18 cellular contexts compared by ENCODE assay signal in genomic region chr13:97506511-97506910, GRCh38.
DNase-seq lines count a peak whose midpoint lies in the region; ATAC-seq and TF ChIP-seq lines count a peak whose summit lies in the region.
"Had no signal": no experiment of that assay in that cellular context is flagged by ENCODE, and none has a peak within 500 bp of the region (broad histone marks: within the 10 kb centered on the region; RNA-seq: fewer than 3 reads in every experiment).

No MANE protein-coding gene starts in this region.

- H3K27me3 ChIP-seq in upper lobe of left lung (no peaks in the 10 kb centered on the region), gastroesophageal sphincter (no peaks in the 10 kb centered on the region)
- H3K27me3 ChIP-seq: BLaER1 treated with 17β-estradiol and CSF1 and Interleukin-3, amounts not matched to agents 10 nM and 100 nM had no signal

- H3K4me1 ChIP-seq in upper lobe of left lung = no peaks in the 10 kb centered on the region
- peaks cover 0 to 17% (median 0%) of the 10 kb centered on the region in 3 donors for H3K4me1 ChIP-seq in gastroesophageal sphincter
- H3K4me1 ChIP-seq: BLaER1 treated with 17β-estradiol and CSF1 and Interleukin-3, amounts not matched to agents 10 nM and 100 nM; prostate gland had no signal

- H3K36me3 ChIP-seq in upper lobe of left lung (no peaks in the 10 kb centered on the region), gastroesophageal sphincter (no peaks in the 10 kb centered on the region)
- H3K36me3 ChIP-seq: BLaER1 treated with 17β-estradiol and CSF1 and Interleukin-3, amounts not matched to agents 10 nM and 100 nM; prostate gland; thoracic aorta; WERI-Rb-1 had no signal

- H3K27ac ChIP-seq in upper lobe of left lung (no peak overlapping the region), gastroesophageal sphincter (no peak overlapping the region)
- H3K27ac ChIP-seq: BLaER1 treated with 17β-estradiol and CSF1 and Interleukin-3, amounts not matched to agents 10 nM and 100 nM; prostate gland; thoracic aorta; WERI-Rb-1 had no signal

- TF ChIP-seq CTCF in fibroblast of mammary gland (conservative IDR thresholded peaks at IDR 0.05; ENCODE audit: control insufficient read depth, insufficient read depth, low read depth, low read length) = no peak
- TF ChIP-seq CTCF in upper lobe of left lung (IDR thresholded peaks at IDR 0.05) = no peak
- no peak for TF ChIP-seq CTCF in gastroesophageal sphincter (IDR thresholded peaks at IDR 0.05)

- H3K9me3 ChIP-seq in upper lobe of left lung (no peaks in the 10 kb centered on the region), gastroesophageal sphincter (peaks cover 0 to 5% (median 0%) of the 10 kb centered on the region in 3 donors)
- H3K9me3 ChIP-seq: prostate gland, thoracic aorta had no signal

- H3K4me3 ChIP-seq in fibroblast of mammary gland (ENCODE audit: control insufficient read depth, low read depth, low read length) (no peak overlapping the region), upper lobe of left lung (no peak overlapping the region), gastroesophageal sphincter (no peak overlapping the region)
- H3K4me3 ChIP-seq: BLaER1 treated with 17β-estradiol and CSF1 and Interleukin-3, amounts not matched to agents 10 nM and 100 nM; prostate gland; thoracic aorta had no signal

- ATAC-seq in upper lobe of left lung (ENCODE audit: low FRiP score in 2 of 2) = no peak
- ATAC-seq in gastroesophageal sphincter = no peak

- TF ChIP-seq POLR2A in upper lobe of left lung (IDR thresholded peaks at IDR 0.05) (no peak), gastroesophageal sphincter (IDR thresholded peaks at IDR 0.05) (no peak)

- DNase-seq in GM04503 (ENCODE audit: low read depth) = peak; percentile 14
- DNase-seq in OCI-M1 (lab: John Stamatoyannopoulos, UW) = peak; percentile 11
- peak; percentile 52 for DNase-seq in fibroblast of mammary gland (ENCODE audit: low read depth)
- DNase-seq in myocyte (ENCODE audit: low read depth) = peak; percentile 31
- no peak for DNase-seq in activated T-cell treated with anti-CD3 and anti-CD28 coated beads for 4 hours
- DNase-seq in activated T-cell treated with anti-CD3 and anti-CD28 coated beads, Interleukin-2, amount 50 U/mL, for 1 hour = no peak
- no peak for DNase-seq in upper lobe of left lung
- DNase-seq: activated naive CD4-positive, alpha-beta T cell treated with Interleukin-2 at 50 U/mL for 16 hours; DMS79; hippocampal formation; left cardiac atrium; MM.1S; naive B cell; WERI-Rb-1 had no signal

- 57 to 59% methylated on average over 4 of the region's 4 CpGs for WGBS in upper lobe of left lung, 2 donors
- 40 to 100% methylated on average over 1 to 4 of the region's 4 CpGs for WGBS in gastroesophageal sphincter (ENCODE audit: low coverage in 1 of 2), 2 donors

- TF ChIP-seq EP300 in upper lobe of left lung (IDR thresholded peaks at IDR 0.05) = no peak
- TF ChIP-seq EP300 in gastroesophageal sphincter (IDR thresholded peaks at IDR 0.05) = no peak

Comparison
In these comparisons a context has a peak if more than half of its experiments do, and no peak if none do; other contexts are left out.
1. DNase-seq: peak in GM04503 (single experiment), OCI-M1 (single experiment), fibroblast of mammary gland (single experiment) and myocyte (single experiment); none in activated T-cell treated with anti-CD3 and anti-CD28 coated beads for 4 hours (single experiment), activated T-cell treated with anti-CD3 and anti-CD28 coated beads, Interleukin-2, amount 50 U/mL, for 1 hour (single experiment) and upper lobe of left lung (0 of 2).